Comparison of ENCODE assay signal across 1 cellular context in the genomic region with DNA sequence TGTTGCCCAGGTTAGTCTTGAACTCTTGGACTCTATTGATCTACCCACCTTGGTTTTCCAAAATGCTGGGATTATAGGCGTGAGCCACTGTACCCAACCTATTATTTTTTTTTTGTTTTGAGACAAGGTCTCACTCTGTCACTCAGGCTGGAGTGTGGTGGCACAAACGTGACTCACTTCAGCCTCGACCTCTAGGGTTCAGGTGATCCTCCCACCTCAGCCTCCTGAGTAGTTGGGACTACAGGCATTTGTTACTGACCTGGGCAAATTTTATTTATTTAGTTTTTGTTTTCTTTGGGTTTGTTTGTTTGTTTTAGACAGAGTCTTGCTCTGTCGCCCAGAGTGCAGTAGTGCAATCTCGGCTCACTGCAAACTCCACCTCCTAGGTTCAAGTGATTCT.
A peak's percentile ranks its signal among the peaks of the same experiment; 100 is the strongest.
TF ChIP-seq lines count a peak whose summit lies in the region.

No MANE protein-coding gene starts in this region.

TF ChIP-seq in liver, 16 proteins besides CTCF, POLR2A, EP300 and RAD21:
- TF ChIP-seq GABPA (IDR thresholded peaks at IDR 0.05 in 1 of 2, conservative IDR thresholded peaks at IDR 0.05 in 1 of 2) (no peak), NR2F2 (IDR thresholded peaks at IDR 0.05) (no peak), FOXA2 (IDR thresholded peaks at IDR 0.05) (no peak), SP1 (IDR thresholded peaks at IDR 0.05) (peak; percentile 14), YY1 (IDR thresholded peaks at IDR 0.05) (no peak), RXRA (IDR thresholded peaks at IDR 0.05) (peak; percentile 27 to 43), EGR1 (IDR thresholded peaks at IDR 0.05; ENCODE audit: low read depth in 2 of 2) (no peak), TAF1 (conservative IDR thresholded peaks at IDR 0.05) (no peak), HNF4A (conservative IDR thresholded peaks at IDR 0.05) (peak; percentile 49 to 83), HNF4G (IDR thresholded peaks at IDR 0.05) (peak; percentile 37), JUND (IDR thresholded peaks at IDR 0.05) (no peak), FOXA1 (IDR thresholded peaks at IDR 0.05) (no peak)
- TF ChIP-seq, protein P1, sequence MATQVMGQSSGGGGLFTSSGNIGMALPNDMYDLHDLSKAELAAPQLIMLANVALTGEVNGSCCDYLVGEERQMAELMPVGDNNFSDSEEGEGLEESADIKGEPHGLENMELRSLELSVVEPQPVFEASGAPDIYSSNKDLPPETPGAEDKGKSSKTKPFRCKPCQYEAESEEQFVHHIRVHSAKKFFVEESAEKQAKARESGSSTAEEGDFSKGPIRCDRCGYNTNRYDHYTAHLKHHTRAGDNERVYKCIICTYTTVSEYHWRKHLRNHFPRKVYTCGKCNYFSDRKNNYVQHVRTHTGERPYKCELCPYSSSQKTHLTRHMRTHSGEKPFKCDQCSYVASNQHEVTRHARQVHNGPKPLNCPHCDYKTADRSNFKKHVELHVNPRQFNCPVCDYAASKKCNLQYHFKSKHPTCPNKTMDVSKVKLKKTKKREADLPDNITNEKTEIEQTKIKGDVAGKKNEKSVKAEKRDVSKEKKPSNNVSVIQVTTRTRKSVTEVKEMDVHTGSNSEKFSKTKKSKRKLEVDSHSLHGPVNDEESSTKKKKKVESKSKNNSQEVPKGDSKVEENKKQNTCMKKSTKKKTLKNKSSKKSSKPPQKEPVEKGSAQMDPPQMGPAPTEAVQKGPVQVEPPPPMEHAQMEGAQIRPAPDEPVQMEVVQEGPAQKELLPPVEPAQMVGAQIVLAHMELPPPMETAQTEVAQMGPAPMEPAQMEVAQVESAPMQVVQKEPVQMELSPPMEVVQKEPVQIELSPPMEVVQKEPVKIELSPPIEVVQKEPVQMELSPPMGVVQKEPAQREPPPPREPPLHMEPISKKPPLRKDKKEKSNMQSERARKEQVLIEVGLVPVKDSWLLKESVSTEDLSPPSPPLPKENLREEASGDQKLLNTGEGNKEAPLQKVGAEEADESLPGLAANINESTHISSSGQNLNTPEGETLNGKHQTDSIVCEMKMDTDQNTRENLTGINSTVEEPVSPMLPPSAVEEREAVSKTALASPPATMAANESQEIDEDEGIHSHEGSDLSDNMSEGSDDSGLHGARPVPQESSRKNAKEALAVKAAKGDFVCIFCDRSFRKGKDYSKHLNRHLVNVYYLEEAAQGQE (IDR thresholded peaks at IDR 0.05) = no peak
- TF ChIP-seq, protein P2, sequence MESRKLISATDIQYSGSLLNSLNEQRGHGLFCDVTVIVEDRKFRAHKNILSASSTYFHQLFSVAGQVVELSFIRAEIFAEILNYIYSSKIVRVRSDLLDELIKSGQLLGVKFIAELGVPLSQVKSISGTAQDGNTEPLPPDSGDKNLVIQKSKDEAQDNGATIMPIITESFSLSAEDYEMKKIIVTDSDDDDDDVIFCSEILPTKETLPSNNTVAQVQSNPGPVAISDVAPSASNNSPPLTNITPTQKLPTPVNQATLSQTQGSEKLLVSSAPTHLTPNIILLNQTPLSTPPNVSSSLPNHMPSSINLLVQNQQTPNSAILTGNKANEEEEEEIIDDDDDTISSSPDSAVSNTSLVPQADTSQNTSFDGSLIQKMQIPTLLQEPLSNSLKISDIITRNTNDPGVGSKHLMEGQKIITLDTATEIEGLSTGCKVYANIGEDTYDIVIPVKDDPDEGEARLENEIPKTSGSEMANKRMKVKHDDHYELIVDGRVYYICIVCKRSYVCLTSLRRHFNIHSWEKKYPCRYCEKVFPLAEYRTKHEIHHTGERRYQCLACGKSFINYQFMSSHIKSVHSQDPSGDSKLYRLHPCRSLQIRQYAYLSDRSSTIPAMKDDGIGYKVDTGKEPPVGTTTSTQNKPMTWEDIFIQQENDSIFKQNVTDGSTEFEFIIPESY (IDR thresholded peaks at IDR 0.05) = no peak
- TF ChIP-seq, protein P3, sequence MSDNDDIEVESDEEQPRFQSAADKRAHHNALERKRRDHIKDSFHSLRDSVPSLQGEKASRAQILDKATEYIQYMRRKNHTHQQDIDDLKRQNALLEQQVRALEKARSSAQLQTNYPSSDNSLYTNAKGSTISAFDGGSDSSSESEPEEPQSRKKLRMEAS (IDR thresholded peaks at IDR 0.05) = no peak
- TF ChIP-seq, protein P4, sequence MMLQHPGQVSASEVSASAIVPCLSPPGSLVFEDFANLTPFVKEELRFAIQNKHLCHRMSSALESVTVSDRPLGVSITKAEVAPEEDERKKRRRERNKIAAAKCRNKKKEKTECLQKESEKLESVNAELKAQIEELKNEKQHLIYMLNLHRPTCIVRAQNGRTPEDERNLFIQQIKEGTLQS (IDR thresholded peaks at IDR 0.05) = no peak
TF ChIP-seq in liver: peak in this region for 4.
